Comparison of ENCODE assay signal across 30 cellular contexts in the genomic region with DNA sequence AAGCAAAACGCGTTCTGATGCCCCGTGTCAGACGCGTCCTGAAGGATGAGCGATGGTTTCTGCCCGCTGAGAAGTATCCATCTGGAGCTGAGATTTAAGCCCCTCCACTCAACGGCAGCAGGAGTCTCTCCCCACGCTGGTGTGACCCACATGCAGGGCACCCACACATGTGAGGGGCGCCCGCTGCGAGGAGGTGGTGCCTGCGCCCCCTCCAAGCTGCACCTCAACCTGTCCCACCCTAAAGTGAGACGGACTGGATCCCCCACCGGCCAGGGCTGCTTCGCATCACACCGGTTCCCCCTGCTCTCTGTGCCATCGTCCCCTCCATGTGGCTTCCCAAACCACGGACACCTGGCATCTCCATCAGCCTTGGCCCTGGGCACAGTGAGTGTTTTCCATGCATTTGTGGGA. TPM values are rescaled to one million over a fixed set of nuclear protein-coding genes. Genes with fewer than 3 reads are reported as not detected.
"Had no signal": no experiment of that assay in that cellular context is flagged by ENCODE, and none has a peak within 500 bp of the region (broad histone marks: within the 10 kb centered on the region; RNA-seq: fewer than 3 reads in every experiment).

No MANE protein-coding gene starts in this region.

- H3K36me3 ChIP-seq: breast epithelium, right lobe of liver, stomach, vagina had no signal

- H3K27me3 Mint-ChIP-seq: activated CD4-positive, alpha-beta memory T cell treated with anti-CD3 and anti-CD28 coated beads, Interleukin-2, amount 10 ng/mL, durations not matched to agents 7 days and 5 days had no signal

- H3K4me3 Mint-ChIP-seq: activated CD4-positive, alpha-beta memory T cell treated with anti-CD3 and anti-CD28 coated beads, Interleukin-2, amount 10 ng/mL, durations not matched to agents 7 days and 5 days; activated naive CD8-positive, alpha-beta T cell treated with anti-CD3 and anti-CD28 coated beads for 36 hours; activated T-helper 17 cell treated with anti-CD3 and anti-CD28 coated beads, Interleukin-2, amount 50 U/mL, for 72 hours; dendritic cell treated with granulocyte-macrophage colony-stimulating factor and Interleukin-4, amounts not matched to agents 40 ng/mL and 50 ng/mL, for 4 days; memory B cell; nephron; stimulated activated memory B cell treated with anti-CD40 and anti-IgM and Interleukin-4, amounts not matched to agents 10 μg/mL and 1 μg/mL and 100 μg/mL, for 72 hours; T-helper 17 cell had no signal

- H3K27me3 ChIP-seq: right lobe of liver, testis, vagina had no signal

- H3K4me1 Mint-ChIP-seq: activated CD4-positive, alpha-beta memory T cell treated with anti-CD3 and anti-CD28 coated beads, Interleukin-2, amount 10 ng/mL, durations not matched to agents 7 days and 5 days; activated naive CD8-positive, alpha-beta T cell treated with anti-CD3 and anti-CD28 coated beads for 36 hours; activated T-helper 17 cell treated with anti-CD3 and anti-CD28 coated beads, Interleukin-2, amount 50 U/mL, for 72 hours; stimulated activated memory B cell treated with anti-CD40 and anti-IgM and Interleukin-4, amounts not matched to agents 10 μg/mL and 1 μg/mL and 100 μg/mL, for 72 hours; T-helper 17 cell had no signal

- H3K4me3 ChIP-seq: breast epithelium, right lobe of liver, stomach, testis, vagina had no signal

- ATAC-seq: activated T-helper 17 cell treated with anti-CD3 and anti-CD28 coated beads, Interleukin-2, amount 50 U/mL, for 72 hours; esophagus mucosa; right lobe of liver; stimulated activated memory B cell treated with anti-CD40 and anti-IgM and Interleukin-4, amounts not matched to agents 10 μg/mL and 1 μg/mL and 100 μg/mL, for 72 hours; T-helper 17 cell had no signal

- H3K27ac Mint-ChIP-seq: activated CD4-positive, alpha-beta memory T cell treated with anti-CD3 and anti-CD28 coated beads, Interleukin-2, amount 10 ng/mL, durations not matched to agents 7 days and 5 days; activated naive CD8-positive, alpha-beta T cell treated with anti-CD3 and anti-CD28 coated beads for 36 hours; activated T-helper 17 cell treated with anti-CD3 and anti-CD28 coated beads, Interleukin-2, amount 50 U/mL, for 72 hours; dendritic cell treated with granulocyte-macrophage colony-stimulating factor and Interleukin-4, amounts not matched to agents 40 ng/mL and 50 ng/mL, for 4 days; memory B cell; nephron; stimulated activated memory B cell treated with anti-CD40 and anti-IgM and Interleukin-4, amounts not matched to agents 10 μg/mL and 1 μg/mL and 100 μg/mL, for 72 hours; T-helper 17 cell had no signal

- H3K9me3 ChIP-seq: breast epithelium, right lobe of liver, stomach, testis, vagina had no signal

- H3K4me1 ChIP-seq: breast epithelium, parathyroid adenoma, right lobe of liver, stomach, testis, vagina had no signal

- H3K9me3 Mint-ChIP-seq: activated naive CD8-positive, alpha-beta T cell treated with anti-CD3 and anti-CD28 coated beads for 36 hours; activated T-helper 17 cell treated with anti-CD3 and anti-CD28 coated beads, Interleukin-2, amount 50 U/mL, for 72 hours; dendritic cell treated with granulocyte-macrophage colony-stimulating factor and Interleukin-4, amounts not matched to agents 40 ng/mL and 50 ng/mL, for 4 days; nephron had no signal

- H3K27ac ChIP-seq: breast epithelium, parathyroid adenoma, right lobe of liver, stomach, testis, vagina had no signal

- H3K36me3 Mint-ChIP-seq: activated naive CD8-positive, alpha-beta T cell treated with anti-CD3 and anti-CD28 coated beads for 36 hours; stimulated activated memory B cell treated with anti-CD40 and anti-IgM and Interleukin-4, amounts not matched to agents 10 μg/mL and 1 μg/mL and 100 μg/mL, for 72 hours had no signal

- DNase-seq: activated CD4-positive, alpha-beta memory T cell treated with anti-CD3 and anti-CD28 coated beads, Interleukin-2, amount 10 ng/mL, durations not matched to agents 7 days and 5 days; activated CD4-positive, alpha-beta T cell treated with anti-CD3 and anti-CD28 coated beads for 4 hours; activated CD4-positive, CD25-positive, alpha-beta regulatory T cell; activated naive CD4-positive, alpha-beta T cell treated with Interleukin-2 at 50 U/mL for 16 hours; activated naive CD8-positive, alpha-beta T cell treated with anti-CD3 and anti-CD28 coated beads for 36 hours; effector memory CD4-positive, alpha-beta T cell; foreskin melanocyte; glutamatergic neuron; hippocampal formation; small intestine; stimulated activated CD4-positive, alpha-beta T cell treated with anti-CD3 and anti-CD28 coated beads, Interleukin-15, amount 100 ng/mL, for 24 hours; stomach; SW 1271; T-helper 17 cell; testis; trophoblast cell had no signal

RNA-seq across cellular contexts. Expression of gene TMEM271, which starts 44.8 kb away (rescaled TPM):
- total RNA-seq: activated CD4-positive, alpha-beta memory T cell treated with anti-CD3 and anti-CD28 coated beads, Interleukin-2, amount 10 ng/mL, durations not matched to agents 7 days and 5 days; activated naive CD8-positive, alpha-beta T cell treated with anti-CD3 and anti-CD28 coated beads for 36 hours; activated T-helper 17 cell treated with anti-CD3 and anti-CD28 coated beads, Interleukin-2, amount 50 U/mL, for 72 hours; breast epithelium; endothelial cell of umbilical vein; esophagus mucosa; liver; mononuclear cell; myocyte; right lobe of liver; stomach; T-helper 17 cell had no signal
- polyA plus RNA-seq: endothelial cell of umbilical vein, liver had no signal
